Comparison of ENCODE assay signal across 1 cellular context in the genomic region with DNA sequence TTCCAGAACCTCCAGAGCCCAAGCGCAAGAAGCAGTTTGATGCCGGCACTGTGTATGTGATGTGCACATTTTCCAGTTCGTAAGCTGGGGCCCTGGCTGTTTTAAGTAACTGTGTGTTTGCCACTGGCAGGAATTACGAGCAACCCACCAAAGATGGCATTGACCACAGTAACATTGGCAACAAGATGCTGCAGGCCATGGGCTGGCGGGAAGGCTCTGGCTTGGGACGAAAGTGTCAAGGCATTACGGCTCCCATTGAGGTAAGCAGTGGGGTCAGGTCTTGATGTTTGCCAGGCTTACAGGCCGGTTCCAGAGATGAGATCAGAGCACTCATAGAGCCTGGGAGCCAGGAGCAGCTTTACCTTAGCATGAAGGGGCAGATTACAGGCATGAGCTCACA.
A peak's percentile ranks its signal among the peaks of the same experiment; 100 is the strongest.
TF ChIP-seq lines count a peak whose summit lies in the region.

No MANE protein-coding gene starts in this region.

TF ChIP-seq in HepG2, 621 proteins besides CTCF, POLR2A, EP300 and RAD21:
- TF ChIP-seq ZNF878 (CRISPR knock-in tag; IDR thresholded peaks at IDR 0.05): no peak
- TF ChIP-seq MEF2D (CRISPR knock-in tag; IDR thresholded peaks at IDR 0.05): no peak
- TF ChIP-seq AGO2 (optimal IDR thresholded peaks at IDR 0.05; ENCODE audit: low read depth, low read length): peak; percentile 31
